In genomic region chr3:125104639-125105038, GRCh38 we compare ENCODE assay signal across 16 cellular contexts.
"Had no signal": no experiment of that assay in that cellular context is flagged by ENCODE, and none has a peak within 500 bp of the region (broad histone marks: within the 10 kb centered on the region; RNA-seq: fewer than 3 reads in every experiment).

No MANE protein-coding gene starts in this region.

- H3K4me1 ChIP-seq: colonic mucosa, right lobe of liver had no signal

- ATAC-seq: activated CD4-positive, alpha-beta T cell treated with anti-CD3 and anti-CD28 coated beads for 36 hours; activated naive CD8-positive, alpha-beta T cell treated with anti-CD3 and anti-CD28 coated beads, Interleukin-2, amount 50 U/mL, for 24 hours; activated T-cell treated with anti-CD3 and anti-CD28 coated beads, Interleukin-2, amount 50 U/mL, for 72 hours; left cardiac atrium; naive thymus-derived CD4-positive, alpha-beta T cell; psoas muscle; right lobe of liver; stimulated activated naive CD8-positive, alpha-beta T cell treated with anti-CD3 and anti-CD28 coated beads, Interleukin-15, Interleukin-2, amounts not matched to agents 100 U/mL and 50 U/mL, for 24 hours had no signal

- H3K27ac Mint-ChIP-seq: activated CD4-positive, alpha-beta memory T cell treated with anti-CD3 and anti-CD28 coated beads, Interleukin-2, amount 10 ng/mL, durations not matched to agents 7 days and 5 days; activated CD4-positive, alpha-beta T cell treated with anti-CD3 and anti-CD28 coated beads for 36 hours; activated naive CD8-positive, alpha-beta T cell treated with anti-CD3 and anti-CD28 coated beads, Interleukin-2, amount 50 U/mL, for 24 hours; activated T-cell treated with anti-CD3 and anti-CD28 coated beads, Interleukin-2, amount 50 U/mL, for 72 hours had no signal

- H3K4me3 ChIP-seq: colonic mucosa, psoas muscle, right lobe of liver, spleen had no signal

- H3K27me3 ChIP-seq: colonic mucosa, right lobe of liver, spleen had no signal

- H3K36me3 ChIP-seq: colonic mucosa, right lobe of liver, spleen, WERI-Rb-1 had no signal

- H3K27ac ChIP-seq: colonic mucosa, psoas muscle, right lobe of liver, spleen, WERI-Rb-1 had no signal

- DNase-seq: activated CD4-positive, alpha-beta memory T cell treated with anti-CD3 and anti-CD28 coated beads, Interleukin-2, amount 10 ng/mL, durations not matched to agents 7 days and 5 days; activated CD4-positive, alpha-beta T cell treated with anti-CD3 and anti-CD28 coated beads for 36 hours; activated naive CD4-positive, alpha-beta T cell treated with Interleukin-2 at 50 U/mL for 16 hours; activated naive CD8-positive, alpha-beta T cell treated with anti-CD3 and anti-CD28 coated beads, Interleukin-2, amount 50 U/mL, for 24 hours; activated T-cell treated with anti-CD3 and anti-CD28 coated beads, Interleukin-2, amount 50 U/mL, for 72 hours; colonic mucosa; effector CD4-positive, alpha-beta T cell; left cardiac atrium; naive thymus-derived CD4-positive, alpha-beta T cell; psoas muscle; right lobe of liver; spleen; stimulated activated CD4-positive, alpha-beta T cell treated with anti-CD3 and anti-CD28 coated beads, Interleukin-1b, Interleukin-23, amount 100 ng/mL, for 48 hours; stimulated activated naive CD8-positive, alpha-beta T cell treated with anti-CD3 and anti-CD28 coated beads, Interleukin-15, Interleukin-2, amounts not matched to agents 100 U/mL and 50 U/mL, for 24 hours; T-helper 1 cell; WERI-Rb-1 had no signal

- H3K9me3 ChIP-seq: colonic mucosa, psoas muscle, right lobe of liver had no signal

- H3K4me3 Mint-ChIP-seq: activated CD4-positive, alpha-beta memory T cell treated with anti-CD3 and anti-CD28 coated beads, Interleukin-2, amount 10 ng/mL, durations not matched to agents 7 days and 5 days; activated CD4-positive, alpha-beta T cell treated with anti-CD3 and anti-CD28 coated beads for 36 hours; activated naive CD8-positive, alpha-beta T cell treated with anti-CD3 and anti-CD28 coated beads, Interleukin-2, amount 50 U/mL, for 24 hours; activated T-cell treated with anti-CD3 and anti-CD28 coated beads, Interleukin-2, amount 50 U/mL, for 72 hours; naive thymus-derived CD4-positive, alpha-beta T cell had no signal
